Comparison of ENCODE assay signal across 18 cellular contexts in genomic region chr16:2942045-2942444, GRCh38.
DNase-seq lines count a peak whose midpoint lies in the region; ATAC-seq and TF ChIP-seq lines count a peak whose summit lies in the region.
"Had no signal": no experiment of that assay in that cellular context is flagged by ENCODE, and none has a peak within 500 bp of the region (broad histone marks: within the 10 kb centered on the region; RNA-seq: fewer than 3 reads in every experiment).

No MANE protein-coding gene starts in this region.

- H3K4me1 ChIP-seq in BLaER1 (peaks cover 55% of the 10 kb centered on the region), OCI-LY3 (ENCODE audit: low read length) (peaks cover 13% of the 10 kb centered on the region)
- H3K4me1 ChIP-seq: A549, Caco-2 had no signal

- no peak for TF ChIP-seq CTCF in OCI-LY3 (IDR thresholded peaks at IDR 0.05; ENCODE audit: low read depth, low read length)

- H3K36me3 ChIP-seq in BLaER1 (peaks cover 82% of the 10 kb centered on the region), OCI-LY3 (replicated peaks; ENCODE audit: low read depth, low read length) (peaks cover 15% of the 10 kb centered on the region)

- H3K4me2 ChIP-seq in BLaER1: peak overlapping the region; percentile 36
- H3K4me2 ChIP-seq in OCI-LY3 (ENCODE audit: low read length): peak overlapping the region; percentile 20; the same call in 1 of the 2 replicates
- H3K4me2 ChIP-seq: A549 had no signal

- no peaks in the 10 kb centered on the region for H3K9me3 Mint-ChIP-seq in stimulated activated naive B cell treated with anti-CD40 and anti-IgM and Interleukin-4, amounts not matched to agents 10 μg/mL and 1 μg/mL and 100 μg/mL, for 72 hours
- H3K9me3 Mint-ChIP-seq: CD4-positive, alpha-beta T cell; CD8-positive, alpha-beta T cell had no signal

- H4K20me1 ChIP-seq in BLaER1 (peaks cover 11% of the 10 kb centered on the region), OCI-LY3 (ENCODE audit: insufficient read depth, low read length) (no peaks in the 10 kb centered on the region)

- no peak overlapping the region for H3K27ac ChIP-seq in BLaER1
- no peak overlapping the region; the same call in 1 of the 2 replicates for H3K27ac ChIP-seq in OCI-LY3 (ENCODE audit: low read length)
- H3K27ac ChIP-seq: 22Rv1, A549, C4-2B had no signal

- H3K4me3 ChIP-seq in BLaER1 (no peak overlapping the region), OCI-LY3 (ENCODE audit: low read length) (no peak overlapping the region)
- H3K4me3 ChIP-seq: A549 had no signal

- H3K9me3 ChIP-seq in BLaER1 (no peaks in the 10 kb centered on the region), OCI-LY3 (ENCODE audit: insufficient read depth, low read length) (no peaks in the 10 kb centered on the region)
- H3K9me3 ChIP-seq: A549, Caco-2 had no signal

- peaks cover 5 to 6% of the 10 kb centered on the region in 2 donors for H3K4me1 Mint-ChIP-seq in stimulated activated naive B cell treated with anti-CD40 and anti-IgM and Interleukin-4, amounts not matched to agents 10 μg/mL and 1 μg/mL and 100 μg/mL, for 72 hours
- H3K4me1 Mint-ChIP-seq: B cell had no signal

- no peak overlapping the region for H3K4me3 Mint-ChIP-seq in stimulated activated naive B cell treated with anti-CD40 and anti-IgM and Interleukin-4, amounts not matched to agents 10 μg/mL and 1 μg/mL and 100 μg/mL, for 72 hours
- H3K4me3 Mint-ChIP-seq: B cell; CD4-positive, alpha-beta T cell; CD8-positive, alpha-beta T cell had no signal

- peaks cover 39 to 53% of the 10 kb centered on the region in 2 donors for H3K36me3 Mint-ChIP-seq in stimulated activated naive B cell treated with anti-CD40 and anti-IgM and Interleukin-4, amounts not matched to agents 10 μg/mL and 1 μg/mL and 100 μg/mL, for 72 hours

- H3K79me2 ChIP-seq in OCI-LY3 (ENCODE audit: low read length): no peaks in the 10 kb centered on the region

- no peaks in the 10 kb centered on the region for H3K27me3 ChIP-seq in BLaER1
- no peaks in the 10 kb centered on the region for H3K27me3 ChIP-seq in OCI-LY3 (ENCODE audit: low read depth, low read length)

- no peak overlapping the region for H2AFZ ChIP-seq in OCI-LY3 (ENCODE audit: low read depth, low read length)

- peak overlapping the region; percentile 49 for H3K27ac Mint-ChIP-seq in stimulated activated naive B cell treated with anti-CD40 and anti-IgM and Interleukin-4, amounts not matched to agents 10 μg/mL and 1 μg/mL and 100 μg/mL, for 72 hours
- H3K27ac Mint-ChIP-seq: B cell; CD4-positive, alpha-beta T cell; CD8-positive, alpha-beta T cell had no signal

- H3K9ac ChIP-seq in BLaER1 (no peak overlapping the region), OCI-LY3 (ENCODE audit: low read length) (no peak overlapping the region)

- ATAC-seq in stimulated activated naive B cell treated with anti-CD40 and anti-IgM and Interleukin-4, amounts not matched to agents 10 μg/mL and 1 μg/mL and 100 μg/mL, for 72 hours (replicated peaks): peak in 1 of 2 donors; percentile 62
- ATAC-seq: A549; CD8-positive, alpha-beta T cell had no signal

- no peaks in the 10 kb centered on the region for H3K27me3 Mint-ChIP-seq in stimulated activated naive B cell treated with anti-CD40 and anti-IgM and Interleukin-4, amounts not matched to agents 10 μg/mL and 1 μg/mL and 100 μg/mL, for 72 hours
- H3K27me3 Mint-ChIP-seq: B cell; CD4-positive, alpha-beta T cell had no signal

- DNase-seq in glomerular visceral epithelial cell (ENCODE audit: extremely low spot score) (peak; percentile 47), EL (no peak), SW 1271 (lab: John Stamatoyannopoulos, UW) (no peak), NCI-H2227 (lab: John Stamatoyannopoulos, UW; ENCODE audit: unreplicated experiment) (no peak)
- DNase-seq in stimulated activated naive B cell treated with anti-CD40 and anti-IgM and Interleukin-4, amounts not matched to agents 10 μg/mL and 1 μg/mL and 100 μg/mL, for 72 hours: no peak
- DNase-seq: AML-193; Caco-2; Calu3; CD4-positive, alpha-beta T cell; CD8-positive, alpha-beta T cell; DMS79 treated with DMSO at 0.1 percent for 48 hours; GDM1 had no signal
